1 cellular context compared by ENCODE assay signal in genomic region chr4:123444298-123444731, GRCh38.
TF ChIP-seq lines count a peak whose summit lies in the region.

No MANE protein-coding gene starts in this region.

TF ChIP-seq in HEK293, 187 proteins besides CTCF, POLR2A, EP300 and RAD21 (continued from another document):
- peak; percentile 78 for TF ChIP-seq ZNF398 (tag by site-specific recombination; IDR thresholded peaks at IDR 0.05)
- TF ChIP-seq ZBTB6 (tag by site-specific recombination; IDR thresholded peaks at IDR 0.05): no peak
- 0 out of 2 replicates have a peak, but pooled peaks have one; percentile 27 for TF ChIP-seq GLIS2 (tag by site-specific recombination; IDR thresholded peaks at IDR 0.05)
- TF ChIP-seq ZNF239 (tag by site-specific recombination; IDR thresholded peaks at IDR 0.05): no peak
- no peak for TF ChIP-seq ZNF76 (tag by site-specific recombination; IDR thresholded peaks at IDR 0.05; ENCODE audit: borderline replicate concordance, low read depth)
- TF ChIP-seq SCRT2 (tag by site-specific recombination; IDR thresholded peaks at IDR 0.05): peak; percentile 86
- TF ChIP-seq SCRT1 (tag by site-specific recombination; IDR thresholded peaks at IDR 0.05; ENCODE audit: borderline replicate concordance): no peak
- no peak for TF ChIP-seq ZNF302 (tag by site-specific recombination; IDR thresholded peaks at IDR 0.05; ENCODE audit: low read depth)
- TF ChIP-seq ZBTB21 (tag by site-specific recombination; IDR thresholded peaks at IDR 0.05): no peak
- TF ChIP-seq PRDM2 (tag by site-specific recombination; IDR thresholded peaks at IDR 0.05; ENCODE audit: borderline replicate concordance): no peak
- no peak for TF ChIP-seq ZNF549 (tag by site-specific recombination; IDR thresholded peaks at IDR 0.05)
- no peak for TF ChIP-seq ZNF394 (tag by site-specific recombination; IDR thresholded peaks at IDR 0.05; ENCODE audit: borderline replicate concordance)
- TF ChIP-seq ZNF335 (tag by site-specific recombination; conservative IDR thresholded peaks at IDR 0.05): peak; percentile 43; the same call in 1 of the 2 replicates
- no peak for TF ChIP-seq KLF17 (tag by site-specific recombination; IDR thresholded peaks at IDR 0.05)
- TF ChIP-seq ZBTB7A (tag by site-specific recombination; IDR thresholded peaks at IDR 0.05; ENCODE audit: low read depth): no peak
- TF ChIP-seq KLF8 (tag by site-specific recombination; IDR thresholded peaks at IDR 0.05): no peak
- no peak for TF ChIP-seq ZBTB49 (tag by site-specific recombination; IDR thresholded peaks at IDR 0.05; ENCODE audit: low read depth)
- TF ChIP-seq SP7 (tag by site-specific recombination; IDR thresholded peaks at IDR 0.05): 0 out of 2 replicates have a peak, but pooled peaks have one; percentile 14
- TF ChIP-seq ZNF23 (tag by site-specific recombination; IDR thresholded peaks at IDR 0.05; ENCODE audit: borderline replicate concordance): no peak
- no peak for TF ChIP-seq ZNF645 (tag by site-specific recombination; IDR thresholded peaks at IDR 0.05)
- peak; percentile 68 for TF ChIP-seq EGR2 (tag by site-specific recombination; IDR thresholded peaks at IDR 0.05; ENCODE audit: low read depth)
- TF ChIP-seq ZNF416 (tag by site-specific recombination; IDR thresholded peaks at IDR 0.05): no peak
- TF ChIP-seq WT1 (tag by site-specific recombination; IDR thresholded peaks at IDR 0.05): 0 out of 2 replicates have a peak, but pooled peaks have one; percentile 17
- no peak for TF ChIP-seq ZSCAN18 (tag by site-specific recombination; IDR thresholded peaks at IDR 0.05)
- TF ChIP-seq ZFHX2 (tag by site-specific recombination; conservative IDR thresholded peaks at IDR 0.05): peak; percentile 55
- TF ChIP-seq ZNF112 (tag by site-specific recombination; IDR thresholded peaks at IDR 0.05): no peak
- no peak for TF ChIP-seq ZNF610 (tag by site-specific recombination; IDR thresholded peaks at IDR 0.05; ENCODE audit: borderline replicate concordance)
- no peak for TF ChIP-seq ZNF426 (tag by site-specific recombination; IDR thresholded peaks at IDR 0.05)
TF ChIP-seq in HEK293: peak in this region for 8.
